Comparison of ENCODE assay signal across 26 cellular contexts in the genomic region with DNA sequence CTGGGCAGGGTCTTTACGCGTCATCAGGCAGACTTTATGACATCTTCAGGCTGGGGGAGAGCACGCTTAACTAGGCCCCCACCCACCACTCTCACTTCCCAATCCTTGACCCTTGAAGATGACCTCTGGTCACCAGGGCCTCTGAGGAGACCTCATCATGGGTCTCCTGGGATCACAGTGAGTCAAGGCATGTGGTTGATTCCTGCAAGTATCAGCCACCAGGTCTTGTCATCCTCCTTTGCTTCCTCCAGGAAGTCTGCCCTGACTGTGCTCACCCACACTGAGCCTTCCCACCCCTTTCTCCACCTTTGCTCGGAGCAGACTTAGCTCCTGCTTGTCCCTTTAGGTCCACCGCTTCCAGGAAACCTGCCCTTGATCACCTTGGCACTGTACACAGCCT.
"Had no signal": no experiment of that assay in that cellular context is flagged by ENCODE, and none has a peak within 500 bp of the region (broad histone marks: within the 10 kb centered on the region; RNA-seq: fewer than 3 reads in every experiment).

No MANE protein-coding gene starts in this region.

- H3K27me3 ChIP-seq: adrenal gland, ascending aorta, brain microvascular endothelial cell, pancreas, right atrium auricular region, tibial artery had no signal

- H3K9me3 ChIP-seq: adrenal gland, ascending aorta, pancreas, psoas muscle, right atrium auricular region, tibial artery had no signal

- DNase-seq: activated CD4-positive, alpha-beta T cell treated with anti-CD3 and anti-CD28 coated beads, Interleukin-2, amount 10 ng/mL, durations not matched to agents 7 days and 5 days; activated CD4-positive, CD25-positive, alpha-beta regulatory T cell treated with anti-CD3 and anti-CD28 coated beads, Interleukin-2, amount 50 U/mL, for 72 hours; activated CD8-positive, alpha-beta T cell treated with anti-CD3 and anti-CD28 coated beads, Interleukin-2, amount 10 ng/mL, durations not matched to agents 7 days and 5 days; activated gamma-delta T cell treated with Interleukin-2 at 50 U/mL for 16 hours; adrenal gland; brain microvascular endothelial cell; central memory CD4-positive, alpha-beta T cell; endodermal cell; foreskin fibroblast; left colon; mesenchymal stem cell; pancreas; psoas muscle; stimulated activated CD4-positive, alpha-beta T cell treated with anti-CD3 and anti-CD28 coated beads, Interleukin-4, amount 100 ng/mL, for 4 hours; stimulated activated naive CD8-positive, alpha-beta T cell treated with anti-CD3 and anti-CD28 coated beads, Interleukin-15, amount 100 ng/mL, for 72 hours; T-helper 2 cell; tibial artery; WERI-Rb-1 had no signal

- H3K27ac Mint-ChIP-seq: activated CD4-positive, alpha-beta T cell treated with anti-CD3 and anti-CD28 coated beads, Interleukin-2, amount 10 ng/mL, durations not matched to agents 7 days and 5 days; activated naive CD8-positive, alpha-beta T cell; activated T-helper 1 cell treated with anti-CD3 and anti-CD28 coated beads, Interleukin-12 subunit alpha, Interleukin-12 subunit beta, Interleukin-2, Interleukin-4 antibody, amounts not matched to agents 30 ng/mL and 10 ng/mL and 1 ng/mL, durations not matched to agents 14 hours and 24 hours and 36 hours; endodermal cell; nephron had no signal

- H3K27me3 Mint-ChIP-seq: activated CD4-positive, alpha-beta T cell treated with anti-CD3 and anti-CD28 coated beads, Interleukin-2, amount 10 ng/mL, durations not matched to agents 7 days and 5 days; activated naive CD8-positive, alpha-beta T cell; stimulated activated naive CD8-positive, alpha-beta T cell treated with anti-CD3 and anti-CD28 coated beads, Interleukin-15, amount 100 ng/mL, for 72 hours had no signal

- H3K36me3 ChIP-seq: pancreas had no signal

- FAIRE-seq: keratinocyte, pancreas had no signal

- H3K4me3 ChIP-seq: adrenal gland, ascending aorta, coronary artery, pancreas, psoas muscle, right atrium auricular region, tibial artery had no signal

- H3K4me1 ChIP-seq: adrenal gland, pancreas, psoas muscle, right atrium auricular region had no signal

- H3K9me3 Mint-ChIP-seq: activated CD4-positive, alpha-beta T cell treated with anti-CD3 and anti-CD28 coated beads, Interleukin-2, amount 10 ng/mL, durations not matched to agents 7 days and 5 days; activated T-helper 1 cell treated with anti-CD3 and anti-CD28 coated beads, Interleukin-12 subunit alpha, Interleukin-12 subunit beta, Interleukin-2, Interleukin-4 antibody, amounts not matched to agents 30 ng/mL and 10 ng/mL and 1 ng/mL, durations not matched to agents 14 hours and 24 hours and 36 hours; endodermal cell; nephron; stimulated activated naive CD8-positive, alpha-beta T cell treated with anti-CD3 and anti-CD28 coated beads, Interleukin-15, amount 100 ng/mL, for 72 hours had no signal

- H3K27ac ChIP-seq: adrenal gland, ascending aorta, brain microvascular endothelial cell, coronary artery, epithelial cell of prostate, pancreas, psoas muscle, right atrium auricular region, tibial artery, WERI-Rb-1 had no signal

- ATAC-seq: activated CD8-positive, alpha-beta T cell treated with anti-CD3 and anti-CD28 coated beads, Interleukin-2, amount 10 ng/mL, durations not matched to agents 7 days and 5 days; left colon; pancreas; psoas muscle; stimulated activated naive CD8-positive, alpha-beta T cell treated with anti-CD3 and anti-CD28 coated beads, Interleukin-15, amount 100 ng/mL, for 72 hours had no signal

- H3K4me3 Mint-ChIP-seq: activated CD4-positive, alpha-beta T cell treated with anti-CD3 and anti-CD28 coated beads, Interleukin-2, amount 10 ng/mL, durations not matched to agents 7 days and 5 days; activated CD8-positive, alpha-beta T cell treated with anti-CD3 and anti-CD28 coated beads, Interleukin-2, amount 10 ng/mL, durations not matched to agents 7 days and 5 days; activated naive CD8-positive, alpha-beta T cell; activated T-helper 1 cell treated with anti-CD3 and anti-CD28 coated beads, Interleukin-12 subunit alpha, Interleukin-12 subunit beta, Interleukin-2, Interleukin-4 antibody, amounts not matched to agents 30 ng/mL and 10 ng/mL and 1 ng/mL, durations not matched to agents 14 hours and 24 hours and 36 hours; endodermal cell; nephron; stimulated activated naive CD8-positive, alpha-beta T cell treated with anti-CD3 and anti-CD28 coated beads, Interleukin-15, amount 100 ng/mL, for 72 hours had no signal

- H3K4me1 Mint-ChIP-seq: endodermal cell, nephron had no signal
